Comparison of ENCODE assay signal across 8 cellular contexts in the genomic region with DNA sequence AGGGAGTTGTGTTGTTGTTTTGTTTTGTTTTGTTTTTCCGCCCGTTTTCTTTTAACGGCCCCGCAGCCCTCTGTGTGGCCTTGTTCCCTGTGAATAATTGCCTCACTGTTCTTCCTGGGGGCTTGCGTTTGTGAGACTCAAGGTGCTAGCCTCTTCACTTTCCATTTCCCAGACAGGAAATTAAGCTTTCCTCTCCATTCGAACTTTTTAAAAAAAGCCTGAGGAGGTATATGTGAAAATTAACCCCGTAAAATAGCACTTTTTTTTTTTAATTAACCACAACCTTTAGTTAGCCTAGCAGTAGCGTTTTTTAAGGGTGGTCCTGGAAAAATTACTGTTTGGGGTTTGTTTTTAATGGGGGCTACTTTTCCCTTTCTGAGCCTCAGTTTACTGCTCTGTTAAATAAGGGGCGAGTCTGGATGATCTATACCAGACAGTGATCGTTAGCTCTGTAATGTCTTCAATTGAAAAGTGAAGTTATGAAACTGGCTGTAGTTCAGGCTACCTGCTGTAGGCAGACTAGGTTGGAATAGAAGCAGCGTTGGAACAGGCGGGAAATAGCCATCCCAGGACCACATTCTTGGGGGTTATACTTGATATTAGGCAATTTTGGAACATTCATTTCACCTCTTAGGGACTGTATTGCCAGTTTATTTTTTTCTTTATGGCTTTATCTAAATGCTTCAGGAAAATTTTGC. TPM values are rescaled to one million over a fixed set of nuclear protein-coding genes. Genes with fewer than 3 reads are reported as not detected.
DNase-seq lines count a peak whose midpoint lies in the region; TF ChIP-seq lines count a peak whose summit lies in the region.

No MANE protein-coding gene starts in this region.

- no peak overlapping the region for H2BK12ac ChIP-seq in trophoblast cell (ENCODE audit: low read length)

- peak overlapping the region; percentile 84 to 100 (median 97) for H3K4me3 ChIP-seq in BLaER1 treated with 17β-estradiol and CSF1 and Interleukin-3, amounts not matched to agents 10 nM and 100 nM
- H3K4me3 ChIP-seq in GM23248 (peak overlapping the region; percentile 97), Peyer's patch (peak overlapping the region; percentile 62 to 91 (median 84)), endodermal cell (ENCODE audit: low read length) (peak overlapping the region; percentile 97), trophoblast cell (ENCODE audit: low read depth, low read length) (peak overlapping the region; percentile 89)

- H3K9me2 ChIP-seq in GM23248 (ENCODE audit: insufficient read depth): no peaks in the 10 kb centered on the region

- H3K4me3 Mint-ChIP-seq in endodermal cell: peak overlapping the region; percentile 98

- peaks cover 25% of the 10 kb centered on the region for H3K79me1 ChIP-seq in trophoblast cell (ENCODE audit: low read length)

- peak overlapping the region; percentile 99 for H3K27ac Mint-ChIP-seq in endodermal cell

- peak overlapping the region; percentile 91 for H3K4ac ChIP-seq in trophoblast cell (ENCODE audit: low read depth, low read length)

- H4K91ac ChIP-seq in trophoblast cell (ENCODE audit: low read depth, low read length): no peak overlapping the region

- H3K4me1 ChIP-seq in BLaER1 treated with 17β-estradiol and CSF1 and Interleukin-3, amounts not matched to agents 10 nM and 100 nM: peaks cover 32 to 50% (median 40%) of the 10 kb centered on the region in 10 experiments
- peaks cover 53% of the 10 kb centered on the region for H3K4me1 ChIP-seq in GM23248 (ENCODE audit: insufficient read depth)
- H3K4me1 ChIP-seq in Peyer's patch: peaks cover 3 to 54% (median 5%) of the 10 kb centered on the region in 4 donors
- peaks cover 10% of the 10 kb centered on the region for H3K4me1 ChIP-seq in endodermal cell (ENCODE audit: control insufficient read depth, insufficient read depth, low read length)
- H3K4me1 ChIP-seq in trophoblast cell (ENCODE audit: control insufficient read depth in 1 of 2, insufficient read depth in 2 of 2, low read length in 2 of 2): peaks cover 2 to 3% of the 10 kb centered on the region in 2 experiments

- H3K9ac ChIP-seq in BLaER1 treated with 17β-estradiol and CSF1 and Interleukin-3, amounts not matched to agents 10 nM and 100 nM: peak overlapping the region; percentile 84 to 96 (median 95)
- H3K9ac ChIP-seq in GM23248 (peak overlapping the region; percentile 98), endodermal cell (ENCODE audit: extremely low read depth, low read length, poor library complexity, severe bottlenecking) (peak overlapping the region; percentile 82), trophoblast cell (ENCODE audit: low read length) (peak overlapping the region; percentile 71)

- no peak overlapping the region for H3K18ac ChIP-seq in trophoblast cell (ENCODE audit: low read length)

- H3K4me1 Mint-ChIP-seq in endodermal cell: peaks cover 45% of the 10 kb centered on the region

- peak overlapping the region; percentile 81 to 94 (median 89) for H3K27ac ChIP-seq in BLaER1 treated with 17β-estradiol and CSF1 and Interleukin-3, amounts not matched to agents 10 nM and 100 nM
- H3K27ac ChIP-seq in GM23248: peak overlapping the region; percentile 82
- H3K27ac ChIP-seq in Peyer's patch: peak overlapping the region; percentile 84 to 99 (median 94)
- peak overlapping the region; percentile 83 for H3K27ac ChIP-seq in endodermal cell (ENCODE audit: low read depth, low read length)
- H3K27ac ChIP-seq in trophoblast cell (ENCODE audit: low read depth, low read length): peak overlapping the region; percentile 40

- H3K9me3 ChIP-seq in BLaER1 treated with 17β-estradiol and CSF1 and Interleukin-3, amounts not matched to agents 10 nM and 100 nM (replicated peaks in 1 of 11): no peaks in the 10 kb centered on the region
- H3K9me3 ChIP-seq in GM23248 (ENCODE audit: low read depth) (no peaks in the 10 kb centered on the region), Peyer's patch (no peaks in the 10 kb centered on the region), endodermal cell (ENCODE audit: control insufficient read depth, low read length) (no peaks in the 10 kb centered on the region), trophoblast cell (ENCODE audit: insufficient read depth, low read depth, low read length) (no peaks in the 10 kb centered on the region)

- no peak overlapping the region for H3K23ac ChIP-seq in trophoblast cell (ENCODE audit: low read length)

- WGBS in GM23248 (ENCODE audit: low coverage in 1 of 2, low lambda C conversion rate in 2 of 2, missing lambda C conversion rate in 2 of 2), 2 experiments: 12 to 13% methylated on average over 11 to 12 of the region's 12 CpGs
- WGBS in endodermal cell (ENCODE audit: insufficient coverage in 1 of 2, insufficient read length in 1 of 2), 2 experiments: 5 to 15% methylated on average over 3 to 10 of the region's 12 CpGs
- WGBS in trophoblast cell (ENCODE audit: extremely low coverage, insufficient coverage, insufficient read length): no CpG with 5 or more reads among the region's 12 CpGs

- no peak overlapping the region for H3K14ac ChIP-seq in trophoblast cell (ENCODE audit: low read length)

- TF ChIP-seq POLR2A in Peyer's patch (IDR thresholded peaks at IDR 0.05): no peak

- in situ Hi-C loops in GM23248 (cut with MboI): loop anchor here (10.0 kb wide), 1 partner anchor 408 kb away; no protein-coding TSS in a partner anchor

- no peak overlapping the region for H2BK5ac ChIP-seq in trophoblast cell (ENCODE audit: low read depth, low read length, poor library complexity)

- peaks cover 8 to 20% (median 16%) of the 10 kb centered on the region in 11 experiments; a peak in 21 of 22 replicates for H3K27me3 ChIP-seq in BLaER1 treated with 17β-estradiol and CSF1 and Interleukin-3, amounts not matched to agents 10 nM and 100 nM
- H3K27me3 ChIP-seq in GM23248 (replicated peaks; ENCODE audit: insufficient read depth) (no peaks in the 10 kb centered on the region), Peyer's patch (no peaks in the 10 kb centered on the region), endodermal cell (ENCODE audit: control insufficient read depth, insufficient read depth, low read length, poor library complexity, severe bottlenecking) (no peaks in the 10 kb centered on the region), trophoblast cell (ENCODE audit: insufficient read depth, low read length) (no peaks in the 10 kb centered on the region)

- H2AK5ac ChIP-seq in trophoblast cell (ENCODE audit: low read length): no peak overlapping the region

- H3K36me3 ChIP-seq in BLaER1 treated with 17β-estradiol and CSF1 and Interleukin-3, amounts not matched to agents 10 nM and 100 nM: peaks cover 9 to 28% (median 19%) of the 10 kb centered on the region in 11 experiments; a peak in 20 of 22 replicates
- no peaks in the 10 kb centered on the region for H3K36me3 ChIP-seq in GM23248 (ENCODE audit: low read depth)
- H3K36me3 ChIP-seq in Peyer's patch: no peaks in the 10 kb centered on the region
- H3K36me3 ChIP-seq in endodermal cell (ENCODE audit: control insufficient read depth, insufficient read depth, low read length): no peaks in the 10 kb centered on the region
- peaks cover 0 to 1% of the 10 kb centered on the region in 2 experiments for H3K36me3 ChIP-seq in trophoblast cell (ENCODE audit: control insufficient read depth in 1 of 2, insufficient read depth in 2 of 2, low read length in 2 of 2)

- DNase-seq in GM23248 (peak; percentile 39), Peyer's patch (peak in 1 of 3 donors; percentile 5), endodermal cell (no peak), trophoblast cell (no peak), NCI-H1930 (lab: John Stamatoyannopoulos, UW) (no peak), cerebellum (ENCODE audit: low spot score) (no peak), NCI-H1417 treated with DMSO at 0.1 percent for 48 hours (lab: John Stamatoyannopoulos, UW) (no peak)

- peaks cover 1% of the 10 kb centered on the region for H3K27me3 Mint-ChIP-seq in endodermal cell (ENCODE audit: insufficient read depth)

- H3K36me3 Mint-ChIP-seq in endodermal cell (ENCODE audit: low read depth): no peaks in the 10 kb centered on the region

- H4K20me1 ChIP-seq in BLaER1 treated with 17β-estradiol and CSF1 and Interleukin-3, amounts not matched to agents 10 nM and 100 nM: peaks cover 28 to 52% (median 41%) of the 10 kb centered on the region in 11 experiments
- H4K20me1 ChIP-seq in GM23248 (ENCODE audit: insufficient read depth): no peaks in the 10 kb centered on the region

- H2AFZ ChIP-seq in GM23248: peak overlapping the region; percentile 69
- peak overlapping the region; percentile 45 for H2AFZ ChIP-seq in trophoblast cell (ENCODE audit: insufficient read depth, low read length, poor library complexity)

- TF ChIP-seq CTCF in Peyer's patch (IDR thresholded peaks at IDR 0.05) (no peak), endodermal cell (conservative IDR thresholded peaks at IDR 0.05) (no peak)

- no peak overlapping the region for H2BK120ac ChIP-seq in trophoblast cell (ENCODE audit: insufficient read depth, low read length, poor library complexity)

- H4K12ac ChIP-seq in trophoblast cell (ENCODE audit: low read depth, low read length): peak overlapping the region; percentile 36

- H3F3A ChIP-seq in GM23248 (ENCODE audit: insufficient read depth): peaks cover 1% of the 10 kb centered on the region; the same call in 1 of the 2 replicates

- H3K9me3 Mint-ChIP-seq in endodermal cell: no peaks in the 10 kb centered on the region

- peaks cover 66% of the 10 kb centered on the region for H3K79me2 ChIP-seq in GM23248 (ENCODE audit: insufficient read depth)
- peaks cover 20% of the 10 kb centered on the region for H3K79me2 ChIP-seq in trophoblast cell (ENCODE audit: control insufficient read depth, insufficient read depth, low read length, poor library complexity)

- peak overlapping the region; percentile 42 for H4K8ac ChIP-seq in trophoblast cell (ENCODE audit: low read depth, low read length)

- H3K4me2 ChIP-seq in BLaER1 treated with 17β-estradiol and CSF1 and Interleukin-3, amounts not matched to agents 10 nM and 100 nM: peak overlapping the region; percentile 91 to 99 (median 98)
- H3K4me2 ChIP-seq in GM23248 (ENCODE audit: unreplicated experiment): peak overlapping the region; percentile 97
- peak overlapping the region; percentile 84 for H3K4me2 ChIP-seq in trophoblast cell (ENCODE audit: low read length)

RNA-seq across cellular contexts. Expression of a gene that starts 1.7 kb away (rescaled TPM):
- total RNA-seq in GM23248 (2014; rRNA removed; shearing (Covaris generic)): 15.8 and 17.6 TPM in 2 replicates
- 30.6 and 36.9 TPM in 2 replicates for polyA plus RNA-seq in GM23248 (2016; fragmentation: Nextera tagmentation; extraction: Ambion mirVana)
- total RNA-seq in Peyer's patch (100 to 1,000 TPM in 1 of 4 donors, 10 to 100 TPM in 3; 58.0 to 262 (median 84.0) TPM), endodermal cell (100 to 1,000 TPM in 1 of 2 donors, 10 to 100 TPM in 1; 91.6 to 114 TPM), cerebellum (47.5 TPM)
- 60.9 TPM for polyA plus RNA-seq in endodermal cell (2013, experiment 1 of 2)
- 62.3 TPM for polyA plus RNA-seq in endodermal cell (2013, experiment 2 of 2)
- polyA plus RNA-seq in trophoblast cell (2013): 26.9 and 28.5 TPM in 2 replicates

RNA-seq across cellular contexts. Expression of a gene that starts 39.8 kb away (rescaled TPM):
- 37.5 and 37.7 TPM in 2 replicates for total RNA-seq in GM23248 (2014; rRNA removed; shearing (Covaris generic))
- polyA plus RNA-seq in GM23248 (2016; fragmentation: Nextera tagmentation; extraction: Ambion mirVana): 46.1 and 49.8 TPM in 2 replicates
- total RNA-seq in Peyer's patch: 10 to 100 TPM; 36.3 to 80.4 (median 63.0) TPM
- 10 to 100 TPM; 52.9 to 72.8 TPM for total RNA-seq in endodermal cell
- polyA plus RNA-seq in endodermal cell (2013, experiment 1 of 2): 24.1 TPM
- 22.4 TPM for polyA plus RNA-seq in endodermal cell (2013, experiment 2 of 2)
- 11.3 and 12.1 TPM in 2 replicates for polyA plus RNA-seq in trophoblast cell (2013)
- total RNA-seq in cerebellum: 12.0 TPM

Comparison
In these comparisons a context has a peak if more than half of its experiments do, and no peak if none do; other contexts are left out.
1. H3K27ac ChIP-seq: peak in every context shown above with its lines; median percentile 94 in Peyer's patch; 89 in BLaER1 treated with 17β-estradiol and CSF1 and Interleukin-3, amounts not matched to agents 10 nM and 100 nM; 83 in endodermal cell; 82 in GM23248; 40 in trophoblast cell.